14 cellular contexts compared by ENCODE assay signal in the genomic region with DNA sequence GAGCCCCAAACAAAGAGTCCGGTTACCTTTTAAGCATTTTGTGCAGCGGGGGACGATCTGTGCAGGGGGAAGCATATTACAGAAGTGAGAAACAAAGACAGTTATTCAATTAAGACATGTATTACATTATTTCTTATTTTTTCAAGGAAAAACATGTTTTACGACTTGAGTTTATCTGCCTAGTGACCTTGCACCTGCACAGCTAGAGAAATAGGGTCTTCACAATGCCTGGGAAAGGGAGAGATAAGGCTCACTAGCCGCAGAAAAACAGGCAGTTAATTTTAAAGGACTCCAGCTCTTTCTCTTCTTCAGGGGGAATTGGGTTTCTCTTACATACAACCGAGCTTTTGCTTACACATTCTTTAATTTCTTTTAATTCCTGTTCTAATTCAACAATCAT. TPM values are rescaled to one million over a fixed set of nuclear protein-coding genes. Genes with fewer than 3 reads are reported as not detected.
"Had no signal": no experiment of that assay in that cellular context is flagged by ENCODE, and none has a peak within 500 bp of the region (broad histone marks: within the 10 kb centered on the region; RNA-seq: fewer than 3 reads in every experiment).

No MANE protein-coding gene starts in this region.

RNA-seq across cellular contexts. Expression of a gene that starts 15.2 kb away (rescaled TPM):
- total RNA-seq: subcutaneous adipose tissue, suprapubic skin, thoracic aorta, thyroid gland, tibial nerve, transverse colon, upper lobe of right lung, ureter, uterus, vagina had no signal

RNA-seq across cellular contexts. Expression of a gene that starts 16.8 kb away (rescaled TPM):
- total RNA-seq: temporal lobe had no signal

RNA-seq across cellular contexts. Expression of a gene that starts 31.4 kb away (rescaled TPM):
- total RNA-seq: stomach, subcutaneous adipose tissue, suprapubic skin, temporal lobe, thoracic aorta, thyroid gland, tibial nerve, transverse colon, upper lobe of left lung, upper lobe of right lung, ureter, urinary bladder, uterus, vagina had no signal
- polyA plus RNA-seq: stomach, urinary bladder had no signal

RNA-seq across cellular contexts. Expression of a gene that starts 54.7 kb away (rescaled TPM):
- total RNA-seq: stomach, subcutaneous adipose tissue, suprapubic skin, temporal lobe, thoracic aorta, thyroid gland, tibial nerve, transverse colon, upper lobe of left lung, upper lobe of right lung, ureter, urinary bladder, uterus, vagina had no signal
- polyA plus RNA-seq: stomach, urinary bladder had no signal
